ENCODE assay signal across 11 cellular contexts in genomic region chr21:46057111-46057709, GRCh38. TPM values are rescaled to one million over a fixed set of nuclear protein-coding genes. Genes with fewer than 3 reads are reported as not detected.
DNase-seq lines count a peak whose midpoint lies in the region; ATAC-seq and TF ChIP-seq lines count a peak whose summit lies in the region.
"Had no signal": no experiment of that assay in that cellular context is flagged by ENCODE, and none has a peak within 500 bp of the region (broad histone marks: within the 10 kb centered on the region; RNA-seq: fewer than 3 reads in every experiment).

No MANE protein-coding gene starts in this region.

- peaks cover 2% of the 10 kb centered on the region for H3K27me3 ChIP-seq in thymus (ENCODE audit: control insufficient read depth, insufficient read depth)
- H3K27me3 ChIP-seq: body of pancreas had no signal

- H3K4me3 ChIP-seq in coronary artery (peak overlapping the region; percentile 43), thymus (ENCODE audit: low read length) (peak overlapping the region; percentile 19)
- H3K4me3 ChIP-seq: A549, body of pancreas had no signal

- H3K27ac Mint-ChIP-seq in activated CD4-positive, alpha-beta T cell treated with anti-CD3 and anti-CD28 coated beads, Interleukin-2, amount 10 ng/mL, durations not matched to agents 24 days and 14 days, result peak overlapping the region; percentile 51
- peak overlapping the region; percentile 75 to 95 (median 90) for H3K27ac Mint-ChIP-seq in naive thymus-derived CD8-positive, alpha-beta T cell
- H3K27ac Mint-ChIP-seq in activated CD4-positive, alpha-beta memory T cell treated with anti-CD3 and anti-CD28 coated beads, Interleukin-2, amount 10 ng/mL, durations not matched to agents 7 days and 5 days, result no peak overlapping the region

- H3K4me1 Mint-ChIP-seq in activated CD4-positive, alpha-beta T cell treated with anti-CD3 and anti-CD28 coated beads, Interleukin-2, amount 10 ng/mL, durations not matched to agents 24 days and 14 days, result peaks cover 13% of the 10 kb centered on the region
- peaks cover 16 to 28% (median 25%) of the 10 kb centered on the region in 4 donors for H3K4me1 Mint-ChIP-seq in naive thymus-derived CD8-positive, alpha-beta T cell
- peaks cover 6% of the 10 kb centered on the region for H3K4me1 Mint-ChIP-seq in activated CD4-positive, alpha-beta memory T cell treated with anti-CD3 and anti-CD28 coated beads, Interleukin-2, amount 10 ng/mL, durations not matched to agents 7 days and 5 days

- peak overlapping the region; percentile 55 for H3K4me3 Mint-ChIP-seq in activated CD4-positive, alpha-beta T cell treated with anti-CD3 and anti-CD28 coated beads, Interleukin-2, amount 10 ng/mL, durations not matched to agents 24 days and 14 days
- peak overlapping the region; percentile 71 to 91 (median 82) for H3K4me3 Mint-ChIP-seq in naive thymus-derived CD8-positive, alpha-beta T cell
- H3K4me3 Mint-ChIP-seq in activated CD4-positive, alpha-beta memory T cell treated with anti-CD3 and anti-CD28 coated beads, Interleukin-2, amount 10 ng/mL, durations not matched to agents 7 days and 5 days, result no peak overlapping the region

- 3% methylated on average over 27 of the region's 27 CpGs for WGBS in thymus

- POLR2A ChIA-PET in naive thymus-derived CD8-positive, alpha-beta T cell (lab: Charles Lee), result no interaction called here
- POLR2A ChIA-PET in activated CD4-positive, alpha-beta memory T cell treated with anti-CD3 and anti-CD28 coated beads, Interleukin-2, amount 10 ng/mL, durations not matched to agents 7 days and 5 days (lab: Charles Lee), result no interaction called here

- H3K36me3 ChIP-seq in thymus (ENCODE audit: control insufficient read depth, insufficient read depth), result no peaks in the 10 kb centered on the region

- CTCF ChIA-PET in activated CD4-positive, alpha-beta memory T cell treated with anti-CD3 and anti-CD28 coated beads, Interleukin-2, amount 10 ng/mL, durations not matched to agents 7 days and 5 days (lab: Charles Lee), result no interaction called here

- no peak for TF ChIP-seq CTCF in coronary artery (IDR thresholded peaks at IDR 0.05)

- peak; percentile 73 to 77 for ATAC-seq in naive thymus-derived CD8-positive, alpha-beta T cell
- ATAC-seq: A549 had no signal

- H3K36me3 Mint-ChIP-seq in activated CD4-positive, alpha-beta T cell treated with anti-CD3 and anti-CD28 coated beads, Interleukin-2, amount 10 ng/mL, durations not matched to agents 24 days and 14 days (ENCODE audit: low read depth), result no peaks in the 10 kb centered on the region
- H3K36me3 Mint-ChIP-seq in naive thymus-derived CD8-positive, alpha-beta T cell, result no peaks in the 10 kb centered on the region
- H3K36me3 Mint-ChIP-seq in activated CD4-positive, alpha-beta memory T cell treated with anti-CD3 and anti-CD28 coated beads, Interleukin-2, amount 10 ng/mL, durations not matched to agents 7 days and 5 days (ENCODE audit: low read depth), result no peaks in the 10 kb centered on the region

- DNase-seq in activated CD4-positive, alpha-beta T cell treated with anti-CD3 and anti-CD28 coated beads, Interleukin-2, amount 10 ng/mL, durations not matched to agents 24 days and 14 days, result no peak
- no peak for DNase-seq in activated CD4-positive, alpha-beta T cell treated with anti-CD3 and anti-CD28 coated beads for 48 hours
- no peak for DNase-seq in coronary artery (ENCODE audit: low spot score)
- peak in 9 of 10 donors; percentile 30 to 73 (median 53) for DNase-seq in naive thymus-derived CD8-positive, alpha-beta T cell
- DNase-seq in activated CD4-positive, alpha-beta memory T cell treated with anti-CD3 and anti-CD28 coated beads, Interleukin-2, amount 10 ng/mL, durations not matched to agents 7 days and 5 days, result no peak
- no peak for DNase-seq in NCI-H748 (lab: John Stamatoyannopoulos, UW; ENCODE audit: unreplicated experiment)
- DNase-seq in MV-4-11 (lab: John Stamatoyannopoulos, UW), result no peak
- DNase-seq: NCI-H1048 had no signal

- intact Hi-C loops in activated CD4-positive, alpha-beta T cell treated with anti-CD3 and anti-CD28 coated beads, Interleukin-2, amount 10 ng/mL, durations not matched to agents 24 days and 14 days (cut with micrococcal nuclease), result no loop called here

- H3K4me1 ChIP-seq in thymus (ENCODE audit: control insufficient read depth, insufficient read depth, low read length), result peaks cover 10% of the 10 kb centered on the region
- H3K4me1 ChIP-seq: body of pancreas had no signal

- H3K27me3 Mint-ChIP-seq in activated CD4-positive, alpha-beta T cell treated with anti-CD3 and anti-CD28 coated beads, Interleukin-2, amount 10 ng/mL, durations not matched to agents 24 days and 14 days, result peaks cover 4% of the 10 kb centered on the region
- H3K27me3 Mint-ChIP-seq in naive thymus-derived CD8-positive, alpha-beta T cell, result peaks cover 0 to 7% (median 0%) of the 10 kb centered on the region in 5 donors
- peaks cover 9% of the 10 kb centered on the region for H3K27me3 Mint-ChIP-seq in activated CD4-positive, alpha-beta memory T cell treated with anti-CD3 and anti-CD28 coated beads, Interleukin-2, amount 10 ng/mL, durations not matched to agents 7 days and 5 days

- H3K9me3 ChIP-seq in thymus (ENCODE audit: control insufficient read depth), result peaks cover 2% of the 10 kb centered on the region
- H3K9me3 ChIP-seq: body of pancreas had no signal

- H3K9me3 Mint-ChIP-seq in activated CD4-positive, alpha-beta T cell treated with anti-CD3 and anti-CD28 coated beads, Interleukin-2, amount 10 ng/mL, durations not matched to agents 24 days and 14 days, result peaks cover 26% of the 10 kb centered on the region
- H3K9me3 Mint-ChIP-seq in naive thymus-derived CD8-positive, alpha-beta T cell, result no peaks in the 10 kb centered on the region
- H3K9me3 Mint-ChIP-seq in activated CD4-positive, alpha-beta memory T cell treated with anti-CD3 and anti-CD28 coated beads, Interleukin-2, amount 10 ng/mL, durations not matched to agents 7 days and 5 days, result peaks cover 19% of the 10 kb centered on the region

- H3K27ac ChIP-seq in coronary artery, result peak overlapping the region; percentile 94 to 99
- H3K27ac ChIP-seq in thymus (ENCODE audit: low read depth), result peak overlapping the region; percentile 66
- H3K27ac ChIP-seq: A549 had no signal

RNA-seq across cellular contexts. Expression of gene COL6A2, which starts 40.7 kb away (rescaled TPM):
- 2.0 and 2.3 TPM in 2 replicates for total RNA-seq in activated CD4-positive, alpha-beta T cell treated with anti-CD3 and anti-CD28 coated beads, Interleukin-2, amount 10 ng/mL, durations not matched to agents 24 days and 14 days
- total RNA-seq in naive thymus-derived CD8-positive, alpha-beta T cell, result 10 to 100 TPM; 91.5 to 98.8 TPM
- 10 to 100 TPM in 1 of 3 donors, 1 to 10 TPM in 2; 3.8 to 13.4 (median 8.8) TPM for polyA plus RNA-seq in naive thymus-derived CD8-positive, alpha-beta T cell
- polyA plus RNA-seq in thymus, result 182 TPM
- total RNA-seq in activated CD4-positive, alpha-beta memory T cell treated with anti-CD3 and anti-CD28 coated beads, Interleukin-2, amount 10 ng/mL, durations not matched to agents 7 days and 5 days, result 1 to 10 TPM; 1.1 to 1.6 TPM

Comparison
In these comparisons a context has a peak if more than half of its experiments do, and no peak if none do; other contexts are left out.
1. DNase-seq: peak in naive thymus-derived CD8-positive, alpha-beta T cell (9 of 10); none in activated CD4-positive, alpha-beta T cell treated with anti-CD3 and anti-CD28 coated beads, Interleukin-2, amount 10 ng/mL, durations not matched to agents 24 days and 14 days (single experiment), activated CD4-positive, alpha-beta T cell treated with anti-CD3 and anti-CD28 coated beads for 48 hours (single experiment), coronary artery (single experiment), activated CD4-positive, alpha-beta memory T cell treated with anti-CD3 and anti-CD28 coated beads, Interleukin-2, amount 10 ng/mL, durations not matched to agents 7 days and 5 days (single experiment), NCI-H748 (single experiment) and MV-4-11 (single experiment).
2. RNA of gene COL6A2, which starts 40.7 kb away (total RNA-seq): 91.5 to 98.8 TPM in naive thymus-derived CD8-positive, alpha-beta T cell; 2.0 to 2.3 TPM in activated CD4-positive, alpha-beta T cell treated with anti-CD3 and anti-CD28 coated beads, Interleukin-2, amount 10 ng/mL, durations not matched to agents 24 days and 14 days and 1.1 to 1.6 TPM in activated CD4-positive, alpha-beta memory T cell treated with anti-CD3 and anti-CD28 coated beads, Interleukin-2, amount 10 ng/mL, durations not matched to agents 7 days and 5 days; every median in the first group is over 10 times any median in the second.